12 cellular contexts compared by ENCODE assay signal in the genomic region with DNA sequence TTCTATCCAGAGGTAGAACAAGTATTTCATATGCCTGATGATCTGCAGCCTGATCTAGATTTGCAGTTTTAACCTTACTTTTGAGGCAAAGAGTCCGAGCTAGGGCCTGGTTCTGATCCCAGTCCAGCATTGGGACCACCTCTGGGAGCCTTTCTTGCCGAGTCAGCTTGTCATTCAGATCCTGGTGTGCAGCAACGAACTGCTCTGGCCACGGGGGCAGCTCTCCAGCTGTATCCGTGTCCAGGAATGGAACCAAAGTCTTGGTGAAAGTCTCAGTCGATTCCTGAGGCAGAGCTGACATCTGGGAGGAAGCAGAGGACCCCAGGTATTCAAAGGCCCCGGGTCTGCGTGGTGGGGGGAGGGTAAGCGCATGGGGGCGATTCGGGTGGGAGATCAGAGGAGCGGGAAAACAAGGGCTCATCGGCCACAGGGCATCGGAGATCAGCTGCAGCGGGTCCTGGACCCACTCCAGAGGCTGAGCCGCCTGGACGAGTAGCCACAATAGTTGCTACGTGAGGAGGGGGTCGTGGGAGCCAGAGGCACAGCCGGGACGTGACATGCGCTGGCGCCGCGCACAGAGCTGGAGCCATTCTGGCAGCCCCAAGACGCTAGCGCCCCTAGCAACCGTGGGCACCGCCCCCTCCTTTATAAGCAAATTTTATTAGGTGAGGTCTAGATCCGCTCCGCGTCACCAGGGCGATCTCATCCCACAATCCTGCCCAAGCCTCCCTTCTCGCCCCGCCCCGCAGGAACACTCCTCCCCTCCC. TPM values are rescaled to one million over a fixed set of nuclear protein-coding genes. Genes with fewer than 3 reads are reported as not detected.
DNase-seq lines count a peak whose midpoint lies in the region; ATAC-seq and TF ChIP-seq lines count a peak whose summit lies in the region.
"Had no signal": no experiment of that assay in that cellular context is flagged by ENCODE, and none has a peak within 500 bp of the region (broad histone marks: within the 10 kb centered on the region; RNA-seq: fewer than 3 reads in every experiment).

No MANE protein-coding gene starts in this region.

- peak overlapping the region; percentile 34 to 38 for H3K27ac ChIP-seq in prostate gland

- H3K4me1 ChIP-seq in prostate gland (replicated peaks): peaks cover 5% of the 10 kb centered on the region

- TF ChIP-seq POLR2A in prostate gland (IDR thresholded peaks at IDR 0.05): no peak

- H3K36me3 ChIP-seq in prostate gland: no peaks in the 10 kb centered on the region

- intact Hi-C loops in prostate gland (cut with DNase I): no loop called here

- peak overlapping the region; percentile 25 to 37 for H3K4me3 ChIP-seq in prostate gland

- H3K27me3 ChIP-seq in prostate gland (replicated peaks; ENCODE audit: insufficient read depth): no peaks in the 10 kb centered on the region

- ATAC-seq in esophagus mucosa: peak; percentile 42
- ATAC-seq in HG02840 (IDR thresholded peaks at IDR 0.05; ENCODE audit: low FRiP score, unreplicated experiment): no peak
- ATAC-seq: T-helper 17 cell had no signal

- WGBS in prostate gland: 2% methylated on average over 36 of the region's 36 CpGs

- no peak for TF ChIP-seq CTCF in prostate gland (IDR thresholded peaks at IDR 0.05)

- no peaks in the 10 kb centered on the region for H3K9me3 ChIP-seq in prostate gland

- DNase-seq in DMS79 (lab: John Stamatoyannopoulos, UW) (peak; percentile 39), NCI-H2171 treated with DMSO at 0.1 percent for 48 hours (lab: John Stamatoyannopoulos, UW) (peak; percentile 27), prostate gland (ENCODE audit: low spot score) (peak; percentile 65), DMS153 (lab: John Stamatoyannopoulos, UW) (no peak), dedifferentiated amniotic fluid mesenchymal stem cell (ENCODE audit: extremely low spot score) (no peak)
- DNase-seq in activated CD8-positive, alpha-beta memory T cell treated with anti-CD3 and anti-CD28 coated beads, Interleukin-2, amount 50 U/mL, for 48 hours: no peak
- DNase-seq: HCEC 1CT; stimulated activated CD4-positive, alpha-beta T cell treated with anti-CD3 and anti-CD28 coated beads, Interleukin-4, amount 100 ng/mL, for 24 hours; T-helper 17 cell had no signal

RNA-seq across cellular contexts. Expression of a gene that starts 32.4 kb away (rescaled TPM):
- total RNA-seq in esophagus mucosa (39.5 TPM), prostate gland (100 to 1,000 TPM in 1 of 2 donors, 10 to 100 TPM in 1; 78.3 to 248 TPM)

RNA-seq across cellular contexts. Expression of a gene that starts 38.2 kb away (rescaled TPM):
- total RNA-seq in esophagus mucosa (not detected), prostate gland (under 1 TPM; 0.18 to 0.45 TPM)
- total RNA-seq: LHCN-M2, T-helper 17 cell had no signal

Comparison
In these comparisons a context has a peak if more than half of its experiments do, and no peak if none do; other contexts are left out.
1. DNase-seq: peak in DMS79 (single experiment), NCI-H2171 treated with DMSO at 0.1 percent for 48 hours (single experiment) and prostate gland (single experiment); none in DMS153 (single experiment), dedifferentiated amniotic fluid mesenchymal stem cell (single experiment) and activated CD8-positive, alpha-beta memory T cell treated with anti-CD3 and anti-CD28 coated beads, Interleukin-2, amount 50 U/mL, for 48 hours (single experiment).